8 cellular contexts compared by ENCODE assay signal in the genomic region with DNA sequence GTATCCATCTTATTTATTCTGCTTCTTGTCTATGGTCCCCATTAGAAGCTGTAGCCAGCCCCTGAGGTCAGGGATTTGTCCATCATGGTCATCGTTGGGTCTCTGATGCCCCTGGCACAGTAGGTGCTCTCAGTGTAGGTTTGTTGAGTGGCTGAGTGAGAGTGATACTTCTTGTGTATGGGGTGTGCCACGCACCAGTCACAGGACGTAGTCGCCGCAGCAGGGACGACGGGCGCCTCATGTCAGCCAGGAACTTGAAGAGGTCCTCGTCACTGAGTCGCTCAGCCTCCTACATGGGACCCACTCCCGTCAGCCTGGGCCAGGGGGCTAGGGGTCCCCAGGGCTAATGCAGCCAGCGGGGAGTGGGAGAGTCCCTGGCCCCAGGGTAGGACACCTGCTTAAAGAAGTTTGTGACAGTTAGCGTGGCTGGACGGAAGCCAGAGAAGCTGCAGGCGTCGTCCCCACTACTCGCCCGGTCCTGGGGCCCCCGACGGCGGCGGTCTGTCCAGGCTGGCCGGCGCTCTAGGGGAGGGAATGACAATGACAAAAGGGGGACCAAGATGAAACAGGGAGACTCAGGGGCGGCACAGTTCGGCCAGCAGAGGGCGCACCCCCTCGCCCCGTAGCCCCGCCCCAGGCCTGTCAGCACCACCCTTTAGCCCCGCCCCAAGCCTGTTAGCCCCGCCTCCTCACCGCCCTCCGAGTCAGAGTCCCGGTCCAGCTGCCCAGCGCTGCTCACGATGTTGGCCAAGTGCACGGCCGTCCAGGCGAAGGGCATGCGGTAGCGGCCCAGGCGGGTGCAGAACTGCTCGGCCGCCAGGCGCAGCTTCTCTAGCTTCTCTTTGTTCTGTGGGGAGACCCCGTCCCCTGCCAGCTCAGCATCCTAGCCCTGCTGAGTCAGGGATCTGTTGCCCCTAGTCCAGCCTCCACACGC. TPM values are rescaled to one million over a fixed set of nuclear protein-coding genes. Genes with fewer than 3 reads are reported as not detected.
DNase-seq lines count a peak whose midpoint lies in the region; ATAC-seq and TF ChIP-seq lines count a peak whose summit lies in the region.

No MANE protein-coding gene starts in this region.

- H3K4me3 ChIP-seq in DOHH2 (ENCODE audit: low read length) (no peak overlapping the region), fibroblast of villous mesenchyme (ENCODE audit: low read depth, low read length) (no peak overlapping the region)

- H3K4me3 Mint-ChIP-seq in activated T-helper 17 cell treated with anti-CD3 and anti-CD28 coated beads, Interleukin-2, amount 50 U/mL, for 72 hours, result peak overlapping the region; percentile 25

- H3K36me3 Mint-ChIP-seq in activated T-helper 17 cell treated with anti-CD3 and anti-CD28 coated beads, Interleukin-2, amount 50 U/mL, for 72 hours (ENCODE audit: low read depth), result no peaks in the 10 kb centered on the region

- ATAC-seq in HG03280 (IDR thresholded peaks at IDR 0.05; ENCODE audit: unreplicated experiment) (peak; percentile 47), HG02973 (IDR thresholded peaks at IDR 0.05; ENCODE audit: unreplicated experiment) (no peak)
- ATAC-seq in activated T-helper 17 cell treated with anti-CD3 and anti-CD28 coated beads, Interleukin-2, amount 50 U/mL, for 72 hours (replicated peaks), result peak; percentile 99

- peaks cover 4% of the 10 kb centered on the region for H3K4me1 Mint-ChIP-seq in activated T-helper 17 cell treated with anti-CD3 and anti-CD28 coated beads, Interleukin-2, amount 50 U/mL, for 72 hours

- H3K4me1 ChIP-seq in DOHH2 (ENCODE audit: control insufficient read depth, low read length), result peaks cover 3% of the 10 kb centered on the region

- no peak overlapping the region for H3K27ac Mint-ChIP-seq in activated T-helper 17 cell treated with anti-CD3 and anti-CD28 coated beads, Interleukin-2, amount 50 U/mL, for 72 hours

- no peak overlapping the region for H3K27ac ChIP-seq in DOHH2 (ENCODE audit: low read depth, low read length)

- peaks cover 18% of the 10 kb centered on the region for H3K27me3 Mint-ChIP-seq in activated T-helper 17 cell treated with anti-CD3 and anti-CD28 coated beads, Interleukin-2, amount 50 U/mL, for 72 hours

- H3K9me3 ChIP-seq in DOHH2 (ENCODE audit: control insufficient read depth, insufficient read depth, low read length), result no peaks in the 10 kb centered on the region

- H3K9me2 ChIP-seq in DOHH2 (replicated peaks; ENCODE audit: control insufficient read depth, low read length), result no peaks in the 10 kb centered on the region

- no peaks in the 10 kb centered on the region for H3K9me3 Mint-ChIP-seq in activated T-helper 17 cell treated with anti-CD3 and anti-CD28 coated beads, Interleukin-2, amount 50 U/mL, for 72 hours

- no peaks in the 10 kb centered on the region for H3K27me3 ChIP-seq in DOHH2 (ENCODE audit: control insufficient read depth, low read length)

- H3K36me3 ChIP-seq in DOHH2 (ENCODE audit: control insufficient read depth, low read length), result peaks cover 14% of the 10 kb centered on the region

- DNase-seq in RPMI8226 (peak; percentile 88), fibroblast of villous mesenchyme (ENCODE audit: low read depth) (peak; percentile 71), nucleus accumbens (lab: John Stamatoyannopoulos, UW) (peak in 55 of 56 donors; percentile 8 to 95 (median 79)), stromal cell of bone marrow (ENCODE audit: low read depth) (peak; percentile 57)

- no peaks in the 10 kb centered on the region for H3K79me2 ChIP-seq in DOHH2 (ENCODE audit: control insufficient read depth, low read length)

- peaks cover 3% of the 10 kb centered on the region; the same call in 1 of the 2 replicates for H4K20me1 ChIP-seq in DOHH2 (ENCODE audit: control insufficient read depth, insufficient read depth, low read depth, low read length)

- TF ChIP-seq CTCF in DOHH2 (IDR thresholded peaks at IDR 0.05; ENCODE audit: low read depth, low read length, poor library complexity, severe bottlenecking) (peak; percentile 90), fibroblast of villous mesenchyme (IDR thresholded peaks at IDR 0.05; ENCODE audit: insufficient read depth, low read depth, low read length) (peak; percentile 57)

- H3F3A ChIP-seq in DOHH2 (ENCODE audit: control insufficient read depth, insufficient read depth), result no peaks in the 10 kb centered on the region

- peak overlapping the region; percentile 35 for H3K4me2 ChIP-seq in DOHH2 (ENCODE audit: low read length)

RNA-seq across cellular contexts. Expression of a gene that starts 3.7 kb away (rescaled TPM):
- total RNA-seq in activated T-helper 17 cell treated with anti-CD3 and anti-CD28 coated beads, Interleukin-2, amount 50 U/mL, for 72 hours, result not detected
- not detected in 2 replicates for total RNA-seq in fibroblast of villous mesenchyme

RNA-seq across cellular contexts. Expression of a gene that starts 19.2 kb away (rescaled TPM):
- 1 to 10 TPM; 4.5 to 6.4 TPM for total RNA-seq in activated T-helper 17 cell treated with anti-CD3 and anti-CD28 coated beads, Interleukin-2, amount 50 U/mL, for 72 hours
- 21.2 and 28.7 TPM in 2 replicates for total RNA-seq in fibroblast of villous mesenchyme

RNA-seq across cellular contexts. Expression of a gene that starts 45.8 kb away (rescaled TPM):
- total RNA-seq in activated T-helper 17 cell treated with anti-CD3 and anti-CD28 coated beads, Interleukin-2, amount 50 U/mL, for 72 hours, result 1 to 10 TPM; 3.5 to 3.6 TPM
- 253 and 312 TPM in 2 replicates for total RNA-seq in fibroblast of villous mesenchyme

RNA-seq across cellular contexts. Expression of a gene that starts 52.8 kb away (rescaled TPM):
- total RNA-seq in activated T-helper 17 cell treated with anti-CD3 and anti-CD28 coated beads, Interleukin-2, amount 50 U/mL, for 72 hours, result not detected
- not detected in 2 replicates for total RNA-seq in fibroblast of villous mesenchyme

Comparison
In these comparisons a context has a peak if more than half of its experiments do, and no peak if none do; other contexts are left out.
1. RNA of a gene that starts 45.8 kb away (total RNA-seq): 253 to 312 TPM in fibroblast of villous mesenchyme; 3.5 to 3.6 TPM in activated T-helper 17 cell treated with anti-CD3 and anti-CD28 coated beads, Interleukin-2, amount 50 U/mL, for 72 hours; every median in the first group is over 10 times any median in the second.
2. Peak in every context shown above with its lines, with median percentiles within 50 percentile points of each other: DNase-seq.